Comparison of ENCODE assay signal across 8 cellular contexts in genomic region chr4:119300072-119300387, GRCh38. TPM values are rescaled to one million over a fixed set of nuclear protein-coding genes. Genes with fewer than 3 reads are reported as not detected.
DNase-seq lines count a peak whose midpoint lies in the region; ATAC-seq, FAIRE-seq and TF ChIP-seq lines count a peak whose summit lies in the region.

No MANE protein-coding gene starts in this region.

- ATAC-seq in GM18868 (IDR thresholded peaks at IDR 0.05; ENCODE audit: unreplicated experiment) (peak; percentile 12), HG03025 (IDR thresholded peaks at IDR 0.05; ENCODE audit: low FRiP score, unreplicated experiment) (peak; percentile 17), WTC11 (peak; percentile 4), esophagus mucosa (peak; percentile 43)
- peak; percentile 1 to 25 for ATAC-seq in natural killer cell treated with Interleukin-12 subunit alpha and Interleukin-12 subunit beta and Interleukin-15 and Interleukin-18, amount 100 ng/mL, for 72 hours

- TF ChIP-seq CTCF in WTC11 (IDR thresholded peaks at IDR 0.05) = no peak
- TF ChIP-seq CTCF in vagina (IDR thresholded peaks at IDR 0.05) = no peak

- CTCF ChIA-PET in WTC11 (lab: Charles Lee) = interaction anchor here (0.9 to 1.9 kb wide), 7 partner anchors 9 to 329 kb away, joined by 3 to 8 read pairs (median 3); partner anchors contain the start of genes PDE5A and USP53

- POLR2A ChIA-PET in WTC11 (lab: Charles Lee) = interaction anchor here (0.7 to 2.2 kb wide), 2 partner anchors 88 to 261 kb away, joined by 3 to 15 read pairs; partner anchors contain the start of gene USP53

- DNase-seq in WTC11 (ENCODE audit: low spot score) (peak; percentile 14), vagina (ENCODE audit: extremely low spot score in 2 of 2) (peak in 1 of 2 donors; percentile 82), cerebellar cortex (ENCODE audit: low spot score) (no peak), GM12891 (ENCODE audit: insufficient read length, low spot score) (no peak)
- DNase-seq in natural killer cell treated with Interleukin-12 subunit alpha and Interleukin-12 subunit beta and Interleukin-15 and Interleukin-18, amount 100 ng/mL, for 72 hours (ENCODE audit: low spot score) = no peak

- intact Hi-C loops in vagina (cut with DNase I) = no loop called here

- FAIRE-seq in GM12891 (lab: Jason Lieb, UNC) = no peak

- H3K27ac ChIP-seq in vagina = peak overlapping the region; percentile 91

- no peak for TF ChIP-seq POLR2A in vagina (IDR thresholded peaks at IDR 0.05)
- no peak for TF ChIP-seq POLR2A in GM12891 (IDR thresholded peaks at IDR 0.05; ENCODE audit: low read depth, low read length)

- no peaks in the 10 kb centered on the region for H3K27me3 Mint-ChIP-seq in WTC11 (ENCODE audit: low read depth)
- H3K27me3 Mint-ChIP-seq in natural killer cell treated with Interleukin-12 subunit alpha and Interleukin-12 subunit beta and Interleukin-15 and Interleukin-18, amount 100 ng/mL, for 72 hours = peaks cover 4 to 14% of the 10 kb centered on the region in 2 donors

- peaks cover 23% of the 10 kb centered on the region for H3K36me3 Mint-ChIP-seq in WTC11
- peaks cover 13% of the 10 kb centered on the region for H3K36me3 Mint-ChIP-seq in natural killer cell treated with Interleukin-12 subunit alpha and Interleukin-12 subunit beta and Interleukin-15 and Interleukin-18, amount 100 ng/mL, for 72 hours

- H3K27ac Mint-ChIP-seq in WTC11 = peak overlapping the region; percentile 88
- peak overlapping the region; percentile 94 to 100 for H3K27ac Mint-ChIP-seq in natural killer cell treated with Interleukin-12 subunit alpha and Interleukin-12 subunit beta and Interleukin-15 and Interleukin-18, amount 100 ng/mL, for 72 hours

- peaks cover 0 to 10% of the 10 kb centered on the region in 2 donors for H3K36me3 ChIP-seq in vagina

- no peaks in the 10 kb centered on the region for H3K27me3 ChIP-seq in vagina

- H3K4me3 ChIP-seq in vagina = peak overlapping the region; percentile 75 to 76

- peak overlapping the region; percentile 90 for H3K4me3 Mint-ChIP-seq in WTC11
- H3K4me3 Mint-ChIP-seq in natural killer cell treated with Interleukin-12 subunit alpha and Interleukin-12 subunit beta and Interleukin-15 and Interleukin-18, amount 100 ng/mL, for 72 hours = peak overlapping the region; percentile 93

- H3K9me3 Mint-ChIP-seq in WTC11 = peaks cover 5% of the 10 kb centered on the region; the same call in 1 of the 2 replicates
- no peaks in the 10 kb centered on the region for H3K9me3 Mint-ChIP-seq in natural killer cell treated with Interleukin-12 subunit alpha and Interleukin-12 subunit beta and Interleukin-15 and Interleukin-18, amount 100 ng/mL, for 72 hours

- no peaks in the 10 kb centered on the region for H3K9me3 ChIP-seq in vagina

- peaks cover 33% of the 10 kb centered on the region for H3K4me1 ChIP-seq in vagina

- H3K4me1 Mint-ChIP-seq in WTC11 = peaks cover 39% of the 10 kb centered on the region
- H3K4me1 Mint-ChIP-seq in natural killer cell treated with Interleukin-12 subunit alpha and Interleukin-12 subunit beta and Interleukin-15 and Interleukin-18, amount 100 ng/mL, for 72 hours (ENCODE audit: low read depth in 2 of 2) = peaks cover 21 to 29% of the 10 kb centered on the region in 2 donors

TF ChIP-seq in WTC11, 78 proteins besides CTCF, POLR2A, EP300 and RAD21 (continues in another document):
- TF ChIP-seq E2F4 (CRISPR knock-in tag; IDR thresholded peaks at IDR 0.05; ENCODE audit: borderline replicate concordance, low read depth) (no peak), HMGA2 (CRISPR knock-in tag; IDR thresholded peaks at IDR 0.05) (no peak), E2F5 (CRISPR knock-in tag; IDR thresholded peaks at IDR 0.05) (no peak), HMGXB4 (CRISPR knock-in tag; IDR thresholded peaks at IDR 0.05) (no peak), USF1 (CRISPR knock-in tag; IDR thresholded peaks at IDR 0.05) (no peak)

TF ChIP-seq in GM12891, 5 proteins besides CTCF, POLR2A, EP300 and RAD21:
- TF ChIP-seq TAF1 (IDR thresholded peaks at IDR 0.05; ENCODE audit: low read depth, low read length) = no peak

RNA-seq across cellular contexts. Expression of gene FABP2, which starts 21.9 kb away (rescaled TPM):
- total RNA-seq in WTC11 (2021) (not detected in 3 replicates), esophagus mucosa (not detected), vagina (not detected)
- total RNA-seq in natural killer cell treated with Interleukin-12 subunit alpha and Interleukin-12 subunit beta and Interleukin-15 and Interleukin-18, amount 100 ng/mL, for 72 hours = not detected
- not detected for polyA plus RNA-seq in GM12891 (2012; ENCODE audit: low read depth, missing spikeins)
